Comparison of ENCODE assay signal across 8 cellular contexts in the genomic region with DNA sequence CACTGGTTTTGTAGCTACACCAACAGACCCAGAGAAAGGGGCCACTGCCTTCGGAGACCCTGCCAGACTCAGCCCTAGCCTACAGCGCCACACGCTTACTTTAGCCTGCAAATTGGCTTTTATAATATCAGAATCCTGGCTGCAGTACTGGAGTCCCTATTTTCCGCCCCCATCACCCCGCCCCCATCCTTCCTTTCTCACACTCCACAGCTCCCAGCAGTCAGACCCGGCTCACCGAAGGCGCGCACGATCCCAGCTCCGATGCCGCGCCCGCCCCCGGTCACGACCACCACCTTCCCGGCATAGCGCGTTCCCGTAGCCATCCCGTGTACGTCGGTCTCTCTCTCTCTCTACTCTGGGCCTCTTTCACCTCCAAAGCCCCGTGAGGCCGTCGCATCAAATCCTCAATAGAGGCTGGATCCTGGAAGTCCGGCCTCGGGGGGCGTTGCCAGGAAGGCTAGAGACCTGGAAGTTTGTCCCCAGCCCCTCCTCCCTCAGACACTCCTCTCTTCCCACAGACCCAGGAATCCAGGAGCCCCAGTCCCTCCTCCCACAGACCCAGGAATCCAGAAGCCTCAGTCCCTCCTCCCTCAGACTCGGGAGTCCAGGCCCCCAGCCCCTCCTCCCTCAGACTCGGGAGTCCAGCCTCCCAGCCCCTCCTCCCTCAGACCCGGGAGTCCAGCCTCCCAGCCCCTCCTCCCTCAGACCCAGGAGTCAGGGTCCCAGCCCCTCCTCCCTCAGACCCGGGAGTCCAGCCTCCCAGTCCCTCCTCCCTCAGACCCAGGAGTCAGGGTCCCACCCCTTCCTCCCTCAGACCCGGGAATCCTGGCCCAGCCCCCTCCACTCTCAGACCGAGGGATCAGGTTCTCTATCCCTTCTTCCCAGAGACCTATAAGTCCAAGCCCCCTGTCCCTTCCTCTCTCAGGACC. TPM values are rescaled to one million over a fixed set of nuclear protein-coding genes. Genes with fewer than 3 reads are reported as not detected.
DNase-seq lines count a peak whose midpoint lies in the region; ATAC-seq and TF ChIP-seq lines count a peak whose summit lies in the region.

A gene (minus strand): TSS at position 403 of the 929 bp plus-strand sequence. CDS start 80 bp downstream, at position 323.

- peaks cover 14% of the 10 kb centered on the region for H3K4me1 Mint-ChIP-seq in T-helper 2 cell treated with Interferon-gamma antibody and Interleukin-4, amounts not matched to agents 5 μg/mL and 100 μg/mL, for 36 hours (ENCODE audit: low read depth)
- H3K4me1 Mint-ChIP-seq in chondrocyte (ENCODE audit: low read depth), result peaks cover 19% of the 10 kb centered on the region

- H3K4me1 ChIP-seq in suprapubic skin, result peaks cover 24% of the 10 kb centered on the region

- H3K27me3 Mint-ChIP-seq in T-helper 2 cell treated with Interferon-gamma antibody and Interleukin-4, amounts not matched to agents 5 μg/mL and 100 μg/mL, for 36 hours (ENCODE audit: low read depth), result peaks cover 2% of the 10 kb centered on the region
- H3K27me3 Mint-ChIP-seq in chondrocyte (ENCODE audit: low read depth), result no peaks in the 10 kb centered on the region

- H3K4me3 Mint-ChIP-seq in T-helper 2 cell treated with Interferon-gamma antibody and Interleukin-4, amounts not matched to agents 5 μg/mL and 100 μg/mL, for 36 hours, result peak within 1 kb of the TSS; percentile 91
- H3K4me3 Mint-ChIP-seq in chondrocyte (ENCODE audit: unreplicated experiment), result peak within 1 kb of the TSS; percentile 94

- H3K9me3 Mint-ChIP-seq in T-helper 2 cell treated with Interferon-gamma antibody and Interleukin-4, amounts not matched to agents 5 μg/mL and 100 μg/mL, for 36 hours, result no peaks in the 10 kb centered on the region
- H3K9me3 Mint-ChIP-seq in chondrocyte (ENCODE audit: low read depth), result no peaks in the 10 kb centered on the region

- peak; percentile 43 for ATAC-seq in left lobe of liver
- no peak for ATAC-seq in HG02623 (IDR thresholded peaks at IDR 0.05; ENCODE audit: unreplicated experiment)

- H3K9me3 ChIP-seq in suprapubic skin, result no peaks in the 10 kb centered on the region

- peak within 1 kb of the TSS; percentile 71 for H3K27ac ChIP-seq in suprapubic skin

- DNase-seq in T-helper 2 cell treated with Interferon-gamma antibody and Interleukin-4, amounts not matched to agents 5 μg/mL and 100 μg/mL, for 36 hours (ENCODE audit: low spot score), result no peak
- no peak for DNase-seq in T-helper 2 cell
- peak; percentile 33 for DNase-seq in NCI-H446 treated with DMSO at 0.1 percent for 48 hours (lab: John Stamatoyannopoulos, UW)
- DNase-seq in chondrocyte (ENCODE audit: low spot score), result no peak
- peak; percentile 56 for DNase-seq in left lobe of liver (ENCODE audit: low spot score)
- DNase-seq in suprapubic skin (ENCODE audit: low spot score in 2 of 2), result peak; percentile 74 to 83
- DNase-seq in retina, result no peak

- TF ChIP-seq CTCF in chondrocyte (IDR thresholded peaks at IDR 0.05) (peak; percentile 31), suprapubic skin (IDR thresholded peaks at IDR 0.05) (no peak)

- no peak for TF ChIP-seq EP300 in suprapubic skin (IDR thresholded peaks at IDR 0.05)

- WGBS in suprapubic skin, result 14% methylated on average over 35 of the region's 35 CpGs

- H3K36me3 ChIP-seq in suprapubic skin, result peaks cover 6% of the 10 kb centered on the region

- no peaks in the 10 kb centered on the region for H3K36me3 Mint-ChIP-seq in T-helper 2 cell treated with Interferon-gamma antibody and Interleukin-4, amounts not matched to agents 5 μg/mL and 100 μg/mL, for 36 hours (ENCODE audit: low read depth)
- H3K36me3 Mint-ChIP-seq in chondrocyte (ENCODE audit: low read depth), result peaks cover 12% of the 10 kb centered on the region

- H3K27me3 ChIP-seq in suprapubic skin, result no peaks in the 10 kb centered on the region

- peak within 1 kb of the TSS; percentile 87 for H3K27ac Mint-ChIP-seq in T-helper 2 cell treated with Interferon-gamma antibody and Interleukin-4, amounts not matched to agents 5 μg/mL and 100 μg/mL, for 36 hours
- H3K27ac Mint-ChIP-seq in chondrocyte (ENCODE audit: unreplicated experiment), result peak within 1 kb of the TSS; percentile 96

- no peak for TF ChIP-seq POLR2A in suprapubic skin (IDR thresholded peaks at IDR 0.05)

- H3K4me3 ChIP-seq in suprapubic skin, result peak within 1 kb of the TSS; percentile 47

RNA-seq across cellular contexts. Expression of the gene that starts here (rescaled TPM):
- total RNA-seq in chondrocyte (11.4 to 13.6 TPM (median 13.5 TPM) in 3 replicates), left lobe of liver (15.7 TPM), suprapubic skin (1 to 10 TPM; 2.5 to 3.4 (median 3.1) TPM)

Comparison
In these comparisons a context has a peak if more than half of its experiments do, and no peak if none do; other contexts are left out.
1. DNase-seq: peak in NCI-H446 treated with DMSO at 0.1 percent for 48 hours (single experiment), left lobe of liver (single experiment) and suprapubic skin (2 of 2); none in T-helper 2 cell treated with Interferon-gamma antibody and Interleukin-4, amounts not matched to agents 5 μg/mL and 100 μg/mL, for 36 hours (single experiment), T-helper 2 cell (0 of 5), chondrocyte (single experiment) and retina (single experiment).